ENCODE assay signal across 8 cellular contexts in the genomic region with DNA sequence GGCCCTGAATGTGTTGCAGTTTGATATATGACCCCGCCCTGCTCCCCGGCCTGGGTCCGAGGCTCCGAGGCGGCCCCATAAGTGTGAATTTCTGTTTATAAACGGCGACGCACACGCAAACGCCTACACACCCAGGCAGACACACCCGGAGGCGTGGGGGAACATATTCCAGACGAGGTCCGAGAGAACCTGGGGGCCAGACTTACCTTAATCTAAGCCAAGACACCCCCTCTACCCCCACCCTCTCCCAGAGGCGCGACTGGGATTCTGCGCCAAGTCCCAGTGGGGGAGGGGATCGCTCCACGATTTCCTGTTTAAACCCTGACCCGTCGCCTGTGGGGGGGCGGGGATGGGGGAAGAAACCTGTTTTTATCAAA. TPM values are rescaled to one million over a fixed set of nuclear protein-coding genes. Genes with fewer than 3 reads are reported as not detected.
DNase-seq lines count a peak whose midpoint lies in the region; ATAC-seq, FAIRE-seq and TF ChIP-seq lines count a peak whose summit lies in the region.

No MANE protein-coding gene starts in this region.

- H3K79me2 ChIP-seq in keratinocyte (ENCODE audit: control insufficient read depth, insufficient read depth, low read length) = peaks cover 64% of the 10 kb centered on the region

- peaks cover 48% of the 10 kb centered on the region for H3K4me1 ChIP-seq in left ventricle myocardium inferior
- peaks cover 5 to 42% (median 31%) of the 10 kb centered on the region in 9 donors for H3K4me1 ChIP-seq in heart right ventricle
- peaks cover 54% of the 10 kb centered on the region for H3K4me1 ChIP-seq in keratinocyte (ENCODE audit: control insufficient read depth, extremely low read depth, insufficient read depth, low read length)
- no peaks in the 10 kb centered on the region for H3K4me1 ChIP-seq in uterus

- no peak overlapping the region for H2AFZ ChIP-seq in keratinocyte (ENCODE audit: control insufficient read depth, low read length)

- no peak for ATAC-seq in heart right ventricle

- DNase-seq in left ventricle myocardium inferior (no peak), heart right ventricle (no peak), SK-N-MC (ENCODE audit: low read depth, low spot score) (no peak), keratinocyte (ENCODE audit: low read depth, low spot score) (no peak), uterus (peak in 1 of 2 donors; percentile 80), amygdala (lab: John Stamatoyannopoulos, UW) (no peak), DMS114 treated with DMSO at 0.1 percent for 48 hours (lab: John Stamatoyannopoulos, UW; ENCODE audit: unreplicated experiment) (no peak), HuH-7 (ENCODE audit: low spot score) (no peak)

- peak overlapping the region; percentile 96 for H3K4me2 ChIP-seq in keratinocyte (ENCODE audit: control insufficient read depth, extremely low read depth, insufficient read depth, low read depth, low read length)

- no peak for FAIRE-seq in keratinocyte (lab: Jason Lieb, UNC)

- TF ChIP-seq POLR2A in uterus (IDR thresholded peaks at IDR 0.05) = no peak

- no peak overlapping the region for H3K27ac ChIP-seq in left ventricle myocardium inferior (replicated peaks)
- no peak overlapping the region for H3K27ac ChIP-seq in heart right ventricle
- peak overlapping the region; percentile 96 for H3K27ac ChIP-seq in SK-N-MC
- peak overlapping the region; percentile 98 for H3K27ac ChIP-seq in keratinocyte (ENCODE audit: control insufficient read depth, insufficient read depth, low read length)
- peak overlapping the region; percentile 84 for H3K27ac ChIP-seq in uterus

- H3K9me1 ChIP-seq in keratinocyte (ENCODE audit: control insufficient read depth, extremely low read depth, insufficient read depth, low read length) = no peaks in the 10 kb centered on the region

- dilution Hi-C loops in keratinocyte (cut with MboI; ENCODE audit: extremely low pct_ligation_motif_present, low sequenced_read_pairs) = no loop called here

- H3K9ac ChIP-seq in SK-N-MC (ENCODE audit: insufficient read length) (peak overlapping the region; percentile 93), keratinocyte (ENCODE audit: control insufficient read depth, extremely low read depth, insufficient read depth, low read length) (peak overlapping the region; percentile 98)

- H3K4me3 ChIP-seq in left ventricle myocardium inferior (peak overlapping the region; percentile 66), heart right ventricle (peak overlapping the region in 4 of 10 donors; percentile 49 to 53 (median 50)), SK-N-MC (peak overlapping the region; percentile 95), keratinocyte (ENCODE audit: control insufficient read depth in 2 of 3, extremely low read depth in 1 of 3, insufficient read depth in 2 of 3, low read depth in 1 of 3, low read length in 3 of 3) (peak overlapping the region; percentile 56 to 95 (median 76)), uterus (peak overlapping the region; percentile 32 to 49)

- no peaks in the 10 kb centered on the region for H3K36me3 ChIP-seq in left ventricle myocardium inferior
- no peaks in the 10 kb centered on the region for H3K36me3 ChIP-seq in heart right ventricle
- no peaks in the 10 kb centered on the region for H3K36me3 ChIP-seq in SK-N-MC (ENCODE audit: insufficient read depth, low read length)
- H3K36me3 ChIP-seq in keratinocyte (ENCODE audit: control insufficient read depth in 2 of 2, extremely low read depth in 1 of 2, insufficient read depth in 2 of 2, low read length in 2 of 2) = no peaks in the 10 kb centered on the region
- H3K36me3 ChIP-seq in uterus = no peaks in the 10 kb centered on the region

- no peaks in the 10 kb centered on the region for H4K20me1 ChIP-seq in keratinocyte (ENCODE audit: control insufficient read depth, extremely low read depth, insufficient read depth, low read length)

- intact Hi-C loops in left ventricle myocardium inferior (cut with micrococcal nuclease) (no loop called here), heart right ventricle (cut with DNase I) (loop anchor here in 1 of 10 donors (10.0 kb wide), 1 partner anchor 336 kb away; no protein-coding TSS in a partner anchor), uterus (cut with DNase I; ENCODE audit: low total_unique reads) (no loop called here)

- H3K9me3 ChIP-seq in left ventricle myocardium inferior (replicated peaks) (no peaks in the 10 kb centered on the region), heart right ventricle (no peaks in the 10 kb centered on the region), SK-N-MC (ENCODE audit: low read depth, low read length) (no peaks in the 10 kb centered on the region), keratinocyte (ENCODE audit: control insufficient read depth, low read depth, low read length) (no peaks in the 10 kb centered on the region), uterus (no peaks in the 10 kb centered on the region)

- H3K27me3 ChIP-seq in left ventricle myocardium inferior (ENCODE audit: low read depth) = peaks cover 100% of the 10 kb centered on the region
- H3K27me3 ChIP-seq in heart right ventricle = peaks cover 22 to 100% (median 96%) of the 10 kb centered on the region in 7 donors
- H3K27me3 ChIP-seq in keratinocyte (ENCODE audit: control insufficient read depth, extremely low read depth, insufficient read depth, low read length) = no peaks in the 10 kb centered on the region
- H3K27me3 ChIP-seq in uterus = peaks cover 0 to 12% of the 10 kb centered on the region in 2 donors

- TF ChIP-seq CTCF in left ventricle myocardium inferior (IDR thresholded peaks at IDR 0.05; ENCODE audit: borderline replicate concordance) (no peak), heart right ventricle (IDR thresholded peaks at IDR 0.05) (no peak), keratinocyte (optimal IDR thresholded peaks at IDR 0.05 in 1 of 3, IDR thresholded peaks at IDR 0.05 in 1 of 3, conservative IDR thresholded peaks at IDR 0.05 in 1 of 3; ENCODE audit: extremely low read depth in 1 of 3, insufficient read depth in 2 of 3, low read length in 3 of 3) (no peak), uterus (IDR thresholded peaks at IDR 0.05) (no peak)

- 37 to 40% methylated on average over 22 of the region's 22 CpGs for WGBS in heart right ventricle, 2 donors

RNA-seq across cellular contexts. Expression of gene HOXC6, which starts 9.6 kb away (rescaled TPM):
- total RNA-seq in left ventricle myocardium inferior (not detected), heart right ventricle (under 1 TPM in 4 of 10 donors, not detected in 6; 0.13 to 0.36 (median 0.18) TPM), uterus (10 to 100 TPM in 1 of 4 donors, 1 to 10 TPM in 2, not detected in 1; 1.2 to 20.4 (median 2.1) TPM)
- polyA plus RNA-seq in heart right ventricle (under 1 TPM; 0.03 to 0.29 TPM), keratinocyte (3.7 to 5.6 TPM (median 4.7 TPM) in 3 replicates)
- 4.3 TPM for polyA plus RNA-seq in keratinocyte (2011; ENCODE audit: low read depth)
- 3.6 and 4.6 TPM in 2 replicates for polyA plus RNA-seq in keratinocyte (2011; cell fraction: cytosol; rRNA removed)
- 9.2 and 13.8 TPM in 2 replicates for polyA plus RNA-seq in keratinocyte (2011; cell fraction: nucleus; rRNA removed)
- polyA plus RNA-seq in keratinocyte (2012; ENCODE audit: low replicate concordance) = 2.9 and 6.1 TPM in 2 replicates
- polyA minus RNA-seq in keratinocyte = 3.5 to 4.5 TPM (median 4.0 TPM) in 3 replicates
- 0.96 TPM for polyA minus RNA-seq in keratinocyte (2011; cell fraction: cytosol; rRNA and poly(A)+ RNA removed)
- 2.5 and 2.9 TPM in 2 replicates for polyA minus RNA-seq in keratinocyte (2011; cell fraction: nucleus; rRNA and poly(A)+ RNA removed)

RNA-seq across cellular contexts. Expression of gene HOXC8, which starts 9.8 kb away (rescaled TPM):
- total RNA-seq in left ventricle myocardium inferior = not detected
- total RNA-seq in heart right ventricle = not detected
- polyA plus RNA-seq in heart right ventricle = not detected
- 1.8 to 3.8 TPM (median 2.0 TPM) in 3 replicates for polyA plus RNA-seq in keratinocyte
- 2.1 TPM for polyA plus RNA-seq in keratinocyte (2011; ENCODE audit: low read depth)
- polyA plus RNA-seq in keratinocyte (2011; cell fraction: cytosol; rRNA removed) = 3.3 TPM in 2 replicates
- 4.2 and 4.7 TPM in 2 replicates for polyA plus RNA-seq in keratinocyte (2011; cell fraction: nucleus; rRNA removed)
- 2.0 and 3.3 TPM in 2 replicates for polyA plus RNA-seq in keratinocyte (2012; ENCODE audit: low replicate concordance)
- 1.3 to 2.3 TPM (median 1.5 TPM) in 3 replicates for polyA minus RNA-seq in keratinocyte
- polyA minus RNA-seq in keratinocyte (2011; cell fraction: cytosol; rRNA and poly(A)+ RNA removed) = 2.1 TPM
- 1.4 and 1.6 TPM in 2 replicates for polyA minus RNA-seq in keratinocyte (2011; cell fraction: nucleus; rRNA and poly(A)+ RNA removed)
- total RNA-seq in uterus = 1 to 10 TPM in 1 of 4 donors, under 1 TPM in 2, not detected in 1; 0.29 to 7.2 (median 0.35) TPM

RNA-seq across cellular contexts. Expression of gene HOXC5, which starts 14.3 kb away (rescaled TPM):
- total RNA-seq in left ventricle myocardium inferior = not detected
- not detected for total RNA-seq in heart right ventricle
- under 1 TPM in 1 of 2 donors, not detected in 1; 0.01 TPM for polyA plus RNA-seq in heart right ventricle
- polyA plus RNA-seq in keratinocyte = 0.18 to 0.73 TPM (median 0.33 TPM) in 3 replicates
- polyA plus RNA-seq in keratinocyte (2011; ENCODE audit: low read depth) = not detected
- 0.21 and 0.69 TPM in 2 replicates for polyA plus RNA-seq in keratinocyte (2011; cell fraction: cytosol; rRNA removed)
- 0.59 and 0.97 TPM in 2 replicates for polyA plus RNA-seq in keratinocyte (2011; cell fraction: nucleus; rRNA removed)
- polyA plus RNA-seq in keratinocyte (2012; ENCODE audit: low replicate concordance) = 0.71 TPM in 1 of 2 replicates, not detected in the other
- 0.13 to 1.1 TPM (median 0.42 TPM) in 3 replicates for polyA minus RNA-seq in keratinocyte
- polyA minus RNA-seq in keratinocyte (2011; cell fraction: cytosol; rRNA and poly(A)+ RNA removed) = not detected
- polyA minus RNA-seq in keratinocyte (2011; cell fraction: nucleus; rRNA and poly(A)+ RNA removed) = 0.42 and 0.93 TPM in 2 replicates
- total RNA-seq in uterus = 10 to 100 TPM in 1 of 4 donors, 1 to 10 TPM in 1, not detected in 2; 3.5 to 10.2 TPM

RNA-seq across cellular contexts. Expression of gene HOXC9, which starts 18.6 kb away (rescaled TPM):
- total RNA-seq in left ventricle myocardium inferior (not detected), heart right ventricle (not detected), uterus (1 to 10 TPM in 3 of 4 donors, not detected in 1; 1.5 to 7.8 (median 1.7) TPM)
- polyA plus RNA-seq in heart right ventricle (not detected), keratinocyte (1.1 to 3.3 TPM (median 1.8 TPM) in 3 replicates)
- polyA plus RNA-seq in keratinocyte (2011; ENCODE audit: low read depth) = 2.9 TPM
- 2.4 and 2.9 TPM in 2 replicates for polyA plus RNA-seq in keratinocyte (2011; cell fraction: cytosol; rRNA removed)
- polyA plus RNA-seq in keratinocyte (2011; cell fraction: nucleus; rRNA removed) = 3.1 and 3.7 TPM in 2 replicates
- 3.5 and 4.4 TPM in 2 replicates for polyA plus RNA-seq in keratinocyte (2012; ENCODE audit: low replicate concordance)
- polyA minus RNA-seq in keratinocyte = 0.23 to 1.4 TPM (median 0.90 TPM) in 3 replicates
- 2.1 TPM for polyA minus RNA-seq in keratinocyte (2011; cell fraction: cytosol; rRNA and poly(A)+ RNA removed)
- 1.2 and 1.4 TPM in 2 replicates for polyA minus RNA-seq in keratinocyte (2011; cell fraction: nucleus; rRNA and poly(A)+ RNA removed)

RNA-seq across cellular contexts. Expression of gene HOXC10, which starts 33.6 kb away (rescaled TPM):
- total RNA-seq in left ventricle myocardium inferior = not detected
- not detected for total RNA-seq in heart right ventricle
- not detected for polyA plus RNA-seq in heart right ventricle
- 7.3 to 33.1 TPM (median 14.1 TPM) in 3 replicates for polyA plus RNA-seq in keratinocyte
- polyA plus RNA-seq in keratinocyte (2011; ENCODE audit: low read depth) = 19.6 TPM
- polyA plus RNA-seq in keratinocyte (2011; cell fraction: cytosol; rRNA removed) = 24.3 and 25.3 TPM in 2 replicates
- polyA plus RNA-seq in keratinocyte (2011; cell fraction: nucleus; rRNA removed) = 11.5 and 14.8 TPM in 2 replicates
- polyA plus RNA-seq in keratinocyte (2012; ENCODE audit: low replicate concordance) = 26.1 and 26.3 TPM in 2 replicates
- polyA minus RNA-seq in keratinocyte = 5.1 to 26.1 TPM (median 7.3 TPM) in 3 replicates
- 21.1 TPM for polyA minus RNA-seq in keratinocyte (2011; cell fraction: cytosol; rRNA and poly(A)+ RNA removed)
- 4.0 and 6.6 TPM in 2 replicates for polyA minus RNA-seq in keratinocyte (2011; cell fraction: nucleus; rRNA and poly(A)+ RNA removed)
- total RNA-seq in uterus = 10 to 100 TPM in 1 of 4 donors, 1 to 10 TPM in 2, not detected in 1; 1.3 to 12.4 (median 3.2) TPM

Comparison
In these comparisons a context has a peak if more than half of its experiments do, and no peak if none do; other contexts are left out.
1. H3K27ac ChIP-seq: peak in SK-N-MC (single experiment), keratinocyte (single experiment) and uterus (2 of 2); none in left ventricle myocardium inferior (single experiment) and heart right ventricle (0 of 10).